Comparison of ENCODE assay signal across 1 cellular context in the genomic region with DNA sequence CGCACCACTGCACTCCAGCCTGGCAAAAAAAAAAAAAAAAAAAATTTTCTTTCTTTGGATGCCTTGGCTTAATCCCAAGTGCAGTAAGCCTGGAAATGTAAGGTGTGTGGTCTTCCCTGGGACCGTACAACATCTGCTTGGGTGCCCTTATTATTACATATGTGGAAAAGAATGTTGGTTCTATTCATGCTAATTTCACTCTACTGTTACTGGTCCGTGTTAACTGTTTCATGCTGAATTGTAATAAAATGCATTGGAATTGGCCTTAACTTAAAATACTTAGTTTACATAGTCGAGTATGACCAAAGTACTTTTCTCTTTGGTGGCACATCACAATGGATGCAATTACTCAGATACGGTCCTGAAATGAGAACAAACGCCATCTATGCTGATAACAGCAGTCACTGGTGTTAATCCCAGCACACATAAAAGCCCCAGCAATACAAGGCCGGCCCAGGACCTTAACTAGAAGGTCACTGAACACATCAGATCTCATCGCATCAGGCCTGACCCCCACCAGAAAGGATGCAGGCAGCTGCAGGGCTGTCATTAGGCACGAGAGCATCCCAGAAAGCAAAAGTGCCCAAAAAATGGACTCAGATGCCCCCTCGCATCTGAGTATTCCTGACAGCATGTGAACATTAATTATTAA.
TF ChIP-seq lines count a peak whose summit lies in the region.

No MANE protein-coding gene starts in this region.

TF ChIP-seq in endothelial cell of umbilical vein, 7 proteins besides CTCF, POLR2A, EP300 and RAD21 (continued from another document):
- no peak for TF ChIP-seq GATA2 (IDR thresholded peaks at IDR 0.05; ENCODE audit: insufficient read depth, insufficient read length, low read depth, low read length)
- TF ChIP-seq FOS (IDR thresholded peaks at IDR 0.05; ENCODE audit: borderline replicate concordance, insufficient read depth, low read length): no peak
- TF ChIP-seq POLR2AphosphoS5 (IDR thresholded peaks at IDR 0.05; ENCODE audit: insufficient read depth, low read depth, low read length): no peak
- no peak for TF ChIP-seq JUN (IDR thresholded peaks at IDR 0.05; ENCODE audit: borderline replicate concordance, insufficient read depth, insufficient read length, low read depth)
- TF ChIP-seq MYC (IDR thresholded peaks at IDR 0.05; ENCODE audit: low read depth, low read length): no peak
